20 cellular contexts compared by ENCODE assay signal in the genomic region with DNA sequence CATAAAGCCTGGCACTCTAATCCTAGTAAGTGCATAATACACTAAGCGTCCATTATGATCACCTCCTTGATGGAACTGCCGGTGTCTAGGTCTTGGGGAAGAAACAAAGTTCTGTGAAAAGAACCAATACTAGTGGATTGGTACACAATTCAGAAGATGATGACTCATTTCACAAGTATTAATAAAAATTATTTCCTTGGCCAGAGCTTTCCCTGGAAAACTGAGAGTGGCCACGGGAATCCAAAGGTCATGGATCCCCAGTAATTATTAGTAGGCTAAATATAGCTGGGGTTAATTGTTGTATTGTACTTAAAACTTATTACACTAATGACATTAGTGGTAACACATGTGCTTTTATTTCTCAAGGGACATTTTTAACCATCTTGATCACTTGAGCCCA.
"Had no signal": no experiment of that assay in that cellular context is flagged by ENCODE, and none has a peak within 500 bp of the region (broad histone marks: within the 10 kb centered on the region; RNA-seq: fewer than 3 reads in every experiment).

No MANE protein-coding gene starts in this region.

- H3K9me3 ChIP-seq: adrenal gland, gastrocnemius medialis, neutrophil, ovary, prostate gland, thoracic aorta, vagina had no signal

- H3K27ac ChIP-seq: adrenal gland, coronary artery, epithelial cell of prostate, gastrocnemius medialis, neutrophil, ovary, prostate gland, thoracic aorta, vagina had no signal

- DNase-seq: activated CD4-positive, alpha-beta T cell treated with anti-CD3 and anti-CD28 coated beads for 1 hour; activated CD4-positive, alpha-beta T cell treated with anti-CD3 and anti-CD28 coated beads, Interleukin-2, amount 50 U/mL, for 4 hours; activated CD8-positive, alpha-beta memory T cell treated with anti-CD3 and anti-CD28 coated beads, Interleukin-2, amount 50 U/mL, for 48 hours; activated naive CD4-positive, alpha-beta T cell; activated T-cell treated with anti-CD3 and anti-CD28 coated beads, Interleukin-2, amount 50 U/mL, for 4 hours; adrenal gland; endodermal cell; gastrocnemius medialis; hypothalamus; ovary; right cardiac atrium; stimulated activated CD4-positive, alpha-beta T cell treated with anti-CD3 and anti-CD28 coated beads, Interleukin-4, amount 100 ng/mL, for 24 hours; stimulated activated naive CD4-positive, alpha-beta T cell treated with Interleukin-2 at 50 U/mL for 16 hours; T-helper 17 cell had no signal

- H3K27me3 ChIP-seq: adrenal gland, gastrocnemius medialis, neutrophil, ovary, vagina had no signal

- H3K4me1 ChIP-seq: adrenal gland, gastrocnemius medialis, prostate gland, vagina had no signal

- H3K4me3 ChIP-seq: adrenal gland, coronary artery, gastrocnemius medialis, ovary, prostate gland, thoracic aorta, vagina had no signal

- H3K36me3 ChIP-seq: adrenal gland, gastrocnemius medialis, neutrophil, ovary, prostate gland, thoracic aorta, vagina had no signal
